8 cellular contexts compared by ENCODE assay signal in genomic region chr7:75442465-75443111, GRCh38. TPM values are rescaled to one million over a fixed set of nuclear protein-coding genes. Genes with fewer than 3 reads are reported as not detected.
A peak's percentile ranks its signal among the peaks of the same experiment; 100 is the strongest.
DNase-seq lines count a peak whose midpoint lies in the region; ATAC-seq and TF ChIP-seq lines count a peak whose summit lies in the region.
"Not testable (repeated sequence)": the region's sequence is repeated elsewhere in the genome, so short reads cannot be mapped to it uniquely, and the experiment has no call there.

No MANE protein-coding gene starts in this region.

- H3K4me3 ChIP-seq in RWPE2 (ENCODE audit: severe bottlenecking): peak overlapping the region; percentile 97
- H3K4me3 ChIP-seq in fibroblast of lung (replicated peaks in 1 of 4; ENCODE audit: control extremely low read depth in 1 of 4, insufficient read depth in 1 of 4, low read depth in 3 of 4, low read length in 4 of 4): peak overlapping the region; percentile 36 to 65 (median 58)
- H3K4me3 ChIP-seq in mononuclear cell (ENCODE audit: low read length): peak overlapping the region; percentile 51

- ATAC-seq in GM21619 (IDR thresholded peaks at IDR 0.05; ENCODE audit: unreplicated experiment) (peak; percentile 90), HG03460 (IDR thresholded peaks at IDR 0.05; ENCODE audit: unreplicated experiment) (peak; percentile 85), RWPE2 (ENCODE audit: low read depth) (peak; percentile 79)

- not testable (repeated sequence) for H3K79me2 ChIP-seq in fibroblast of lung (ENCODE audit: control insufficient read depth, insufficient read depth, low read length)

- not testable (repeated sequence) for H3K27ac ChIP-seq in RWPE2 (ENCODE audit: poor library complexity, severe bottlenecking)
- peak overlapping the region; percentile 57 for H3K27ac ChIP-seq in fibroblast of lung (ENCODE audit: insufficient read depth, low read length)

- H3K4me1 ChIP-seq in RWPE2 (ENCODE audit: insufficient read depth, poor library complexity, severe bottlenecking); fibroblast of lung (ENCODE audit: control insufficient read depth, extremely low read depth, insufficient read depth, low read length); mononuclear cell (ENCODE audit: insufficient read depth, low read length): not testable (repeated sequence)

- H3K4me3 Mint-ChIP-seq in activated naive CD4-positive, alpha-beta T cell treated with anti-CD3 and anti-CD28 coated beads, Interleukin-2, amount 50 U/mL, for 24 hours: peak overlapping the region; percentile 92

- H3K9ac ChIP-seq in fibroblast of lung (ENCODE audit: insufficient read depth, low read length): peak overlapping the region; percentile 71

- H3K27me3 ChIP-seq in RWPE2 (ENCODE audit: insufficient read depth, poor library complexity, severe bottlenecking); fibroblast of lung (ENCODE audit: control insufficient read depth, insufficient read depth, low read length); mononuclear cell (ENCODE audit: insufficient read depth, low read length): not testable (repeated sequence)

- peak overlapping the region; percentile 97 for H3K27ac Mint-ChIP-seq in activated naive CD4-positive, alpha-beta T cell treated with anti-CD3 and anti-CD28 coated beads, Interleukin-2, amount 50 U/mL, for 24 hours

- H3K4me2 ChIP-seq in fibroblast of lung (ENCODE audit: extremely low read depth, insufficient read depth, low read length): not testable (repeated sequence)

- peaks cover 11% of the 10 kb centered on the region for H3K36me3 Mint-ChIP-seq in activated naive CD4-positive, alpha-beta T cell treated with anti-CD3 and anti-CD28 coated beads, Interleukin-2, amount 50 U/mL, for 24 hours

- H2AFZ ChIP-seq in fibroblast of lung (ENCODE audit: low read length): not testable (repeated sequence)

- H3K36me3 ChIP-seq in RWPE2 (ENCODE audit: low read depth): peaks cover 25% of the 10 kb centered on the region
- not testable (repeated sequence) for H3K36me3 ChIP-seq in fibroblast of lung (ENCODE audit: control insufficient read depth, insufficient read depth, low read length)

- not testable (repeated sequence) for H3K9me3 Mint-ChIP-seq in activated naive CD4-positive, alpha-beta T cell treated with anti-CD3 and anti-CD28 coated beads, Interleukin-2, amount 50 U/mL, for 24 hours

- peaks cover 28% of the 10 kb centered on the region for H3K4me1 Mint-ChIP-seq in activated naive CD4-positive, alpha-beta T cell treated with anti-CD3 and anti-CD28 coated beads, Interleukin-2, amount 50 U/mL, for 24 hours

- H4K20me1 ChIP-seq in fibroblast of lung (ENCODE audit: control insufficient read depth, extremely low read depth, insufficient read depth, low read length): not testable (repeated sequence)

- not testable (repeated sequence) for TF ChIP-seq CTCF in RWPE2 (IDR thresholded peaks at IDR 0.05; ENCODE audit: poor library complexity, severe bottlenecking); fibroblast of lung (conservative IDR thresholded peaks at IDR 0.05 in 1 of 2, IDR thresholded peaks at IDR 0.05 in 1 of 2; ENCODE audit: low read depth in 1 of 2, low read length in 2 of 2)

- H3K9me3 ChIP-seq in RWPE2 (ENCODE audit: severe bottlenecking); fibroblast of lung (ENCODE audit: control insufficient read depth, insufficient read depth, low read depth, low read length); mononuclear cell (ENCODE audit: low read depth, low read length): not testable (repeated sequence)

- H3K27me3 Mint-ChIP-seq in activated naive CD4-positive, alpha-beta T cell treated with anti-CD3 and anti-CD28 coated beads, Interleukin-2, amount 50 U/mL, for 24 hours: not testable (repeated sequence)

- DNase-seq in ELR (ENCODE audit: low read depth) (peak; percentile 44), fibroblast of lung (ENCODE audit: low read depth in 2 of 2) (peak; percentile 11 to 26)
- not testable (repeated sequence) for DNase-seq in RWPE2 (ENCODE audit: low spot score)
- DNase-seq in stimulated activated naive CD4-positive, alpha-beta T cell (lab: John Stamatoyannopoulos, UW): peak; percentile 6 to 69 (median 56)

RNA-seq across cellular contexts. Expression of gene POM121C, which starts 43.5 kb away (rescaled TPM):
- total RNA-seq in fibroblast of lung: 5.1 and 6.9 TPM in 2 replicates
- 14.7 and 15.5 TPM in 2 replicates for polyA plus RNA-seq in fibroblast of lung
- polyA plus RNA-seq in fibroblast of lung (2012): 21.5 and 21.9 TPM in 2 replicates
- 140 and 176 TPM in 2 replicates for polyA minus RNA-seq in fibroblast of lung (ENCODE audit: low replicate concordance)
- total RNA-seq in mononuclear cell: 21.9 TPM

RNA-seq across cellular contexts. Expression of gene TRIM73, which starts 47.2 kb away (rescaled TPM):
- total RNA-seq in fibroblast of lung (0.51 and 1.3 TPM in 2 replicates), mononuclear cell (4.7 TPM)
- polyA plus RNA-seq in fibroblast of lung: 0.03 TPM in 1 of 2 replicates, not detected in the other
- 0.33 and 0.37 TPM in 2 replicates for polyA plus RNA-seq in fibroblast of lung (2012)
- polyA minus RNA-seq in fibroblast of lung (ENCODE audit: low replicate concordance): 0.20 TPM in 1 of 2 replicates, not detected in the other

RNA-seq across cellular contexts. Expression of gene SPDYE5, which starts 49.5 kb away (rescaled TPM):
- total RNA-seq in fibroblast of lung: not detected in 2 replicates
- polyA plus RNA-seq in fibroblast of lung: not detected in 2 replicates
- 0.07 TPM in 1 of 2 replicates, not detected in the other for polyA plus RNA-seq in fibroblast of lung (2012)
- polyA minus RNA-seq in fibroblast of lung (ENCODE audit: low replicate concordance): not detected in 2 replicates
- not detected for total RNA-seq in mononuclear cell
